ENCODE assay signal across 1 cellular context in genomic region chr21:43812957-43813730, GRCh38.
TF ChIP-seq lines count a peak whose summit lies in the region.

No MANE protein-coding gene starts in this region.

TF ChIP-seq in IMR-90, 13 proteins besides CTCF, POLR2A, EP300 and RAD21:
- TF ChIP-seq NFE2L2 (IDR thresholded peaks at IDR 0.05; ENCODE audit: low read depth, low read length), result no peak
- TF ChIP-seq CHD1 (IDR thresholded peaks at IDR 0.05; ENCODE audit: low read depth, low read length), result no peak
- TF ChIP-seq FOS (IDR thresholded peaks at IDR 0.05; ENCODE audit: low read depth, low read length), result no peak
- no peak for TF ChIP-seq SMC3 (IDR thresholded peaks at IDR 0.05; ENCODE audit: low read depth, low read length)
- no peak for TF ChIP-seq BHLHE40 (IDR thresholded peaks at IDR 0.05; ENCODE audit: low read depth, low read length)
